In the genomic region with DNA sequence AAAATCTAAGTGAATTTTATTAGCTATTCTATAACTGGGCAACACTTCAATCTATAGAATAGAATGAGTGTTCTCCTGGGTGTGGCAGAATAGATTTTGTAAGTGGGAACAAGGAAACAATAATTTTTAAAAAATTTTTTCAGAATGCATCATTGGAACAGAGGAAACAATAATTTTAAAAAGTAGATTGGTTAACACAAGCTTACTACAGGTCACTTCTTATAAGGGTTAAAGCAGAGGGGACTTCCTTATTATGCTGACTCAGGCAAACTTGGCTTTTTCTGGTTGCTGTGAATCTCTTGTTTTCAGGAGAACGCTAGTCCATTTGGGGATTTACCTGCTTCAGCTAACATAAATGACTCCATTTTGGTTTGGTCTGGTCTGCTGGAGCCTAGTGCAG, we compare ENCODE assay signal across 17 cellular contexts. TPM values are rescaled to one million over a fixed set of nuclear protein-coding genes. Genes with fewer than 3 reads are reported as not detected.
DNase-seq lines count a peak whose midpoint lies in the region; ATAC-seq and TF ChIP-seq lines count a peak whose summit lies in the region.
"Had no signal": no experiment of that assay in that cellular context is flagged by ENCODE, and none has a peak within 500 bp of the region (broad histone marks: within the 10 kb centered on the region; RNA-seq: fewer than 3 reads in every experiment).

No MANE protein-coding gene starts in this region.

- no peak for ATAC-seq in IMR-90 (ENCODE audit: low read depth)
- ATAC-seq in RWPE2 (ENCODE audit: low read depth): peak; percentile 29; the same call in 1 of the 3 replicates
- ATAC-seq in activated naive CD4-positive, alpha-beta T cell treated with anti-CD3 and anti-CD28 coated beads, Interleukin-2, amount 50 U/mL, for 72 hours: no peak
- no peak for ATAC-seq in HG03442 (IDR thresholded peaks at IDR 0.05; ENCODE audit: unreplicated experiment)
- ATAC-seq: GM23338, HCT116 had no signal

- CTCF ChIA-PET in IMR-90 (lab: Yijun Ruan, JAX): interaction anchor here (1.5 kb wide), 1 partner anchor 10 kb away, joined by 5 read pairs; no protein-coding TSS in a partner anchor

- H2AK5ac ChIP-seq in IMR-90 (ENCODE audit: low read depth, low read length): no peak overlapping the region

- no peak overlapping the region for H3K23ac ChIP-seq in IMR-90 (ENCODE audit: low read depth, low read length)

- no peak overlapping the region for H4K5ac ChIP-seq in IMR-90 (ENCODE audit: low read depth, low read length)

- peaks cover 20 to 22% of the 10 kb centered on the region in 2 donors for H3K36me3 Mint-ChIP-seq in activated naive CD4-positive, alpha-beta T cell treated with anti-CD3 and anti-CD28 coated beads, Interleukin-2, amount 50 U/mL, for 72 hours

- BruUV-seq in IMR-90 (replicated peaks; lab: Mats Ljungman, UMichigan): no TSS peak

- H3K36me3 ChIP-seq in IMR-90 (ENCODE audit: control insufficient read depth, insufficient read depth, low read length) (no peaks in the 10 kb centered on the region), RWPE2 (ENCODE audit: low read depth) (no peaks in the 10 kb centered on the region), muscle layer of colon (ENCODE audit: insufficient read depth, low read length) (no peaks in the 10 kb centered on the region), transverse colon (no peaks in the 10 kb centered on the region), smooth muscle cell (ENCODE audit: low read depth) (no peaks in the 10 kb centered on the region)

- H2BK20ac ChIP-seq in IMR-90 (ENCODE audit: low read depth, low read length): no peak overlapping the region

- no peak overlapping the region for H3K4me2 ChIP-seq in IMR-90 (ENCODE audit: low read depth, low read length)
- no peak overlapping the region for H3K4me2 ChIP-seq in smooth muscle cell
- H3K4me2 ChIP-seq: GM23338 had no signal

- intact Hi-C loops in IMR-90 (cut with micrococcal nuclease): no loop called here
- intact Hi-C loops in transverse colon (cut with DNase I; ENCODE audit: low total_unique reads): no loop called here

- H3K9me1 ChIP-seq in IMR-90 (ENCODE audit: insufficient read depth, low read length): no peaks in the 10 kb centered on the region

- H3F3A ChIP-seq in smooth muscle cell (ENCODE audit: low read depth): no peaks in the 10 kb centered on the region

- no peak for TF ChIP-seq EP300 in transverse colon (IDR thresholded peaks at IDR 0.05; ENCODE audit: low read depth)

- H3K14ac ChIP-seq in IMR-90 (replicated peaks; ENCODE audit: low read depth, low read length): no peak overlapping the region

- H3K9ac ChIP-seq in IMR-90 (ENCODE audit: low read depth, low read length): no peak overlapping the region
- H3K9ac ChIP-seq in muscle layer of colon (ENCODE audit: low read length): no peak overlapping the region
- H3K9ac ChIP-seq in smooth muscle cell (ENCODE audit: low read depth): no peak overlapping the region

- no peaks in the 10 kb centered on the region for H3K79me2 ChIP-seq in smooth muscle cell (ENCODE audit: low read depth)

- no peak for TF ChIP-seq POLR2A in IMR-90 (IDR thresholded peaks at IDR 0.05; ENCODE audit: low read depth, low read length)
- TF ChIP-seq POLR2A in transverse colon (IDR thresholded peaks at IDR 0.05): no peak

- H2BK120ac ChIP-seq in IMR-90 (ENCODE audit: low read depth, low read length): no peak overlapping the region

- no peak overlapping the region for H3K27ac Mint-ChIP-seq in activated naive CD4-positive, alpha-beta T cell treated with anti-CD3 and anti-CD28 coated beads, Interleukin-2, amount 50 U/mL, for 72 hours
- H3K27ac Mint-ChIP-seq: CD4-positive, alpha-beta T cell; GM23338 had no signal

- no peak overlapping the region for H4K91ac ChIP-seq in IMR-90 (ENCODE audit: insufficient read depth, low read depth, low read length)

- TF ChIP-seq CTCF in IMR-90 (conservative IDR thresholded peaks at IDR 0.05; ENCODE audit: low read depth, low read length): no peak
- no peak for TF ChIP-seq CTCF in RWPE2 (IDR thresholded peaks at IDR 0.05; ENCODE audit: poor library complexity, severe bottlenecking)
- TF ChIP-seq CTCF in transverse colon (IDR thresholded peaks at IDR 0.05): no peak
- TF ChIP-seq CTCF in smooth muscle cell (IDR thresholded peaks at IDR 0.05; ENCODE audit: borderline replicate concordance, insufficient read depth, poor library complexity, severe bottlenecking): no peak

- H3K79me1 ChIP-seq in IMR-90 (ENCODE audit: low read depth in 1 of 2, low read length in 2 of 2): no peaks in the 10 kb centered on the region

- H2BK15ac ChIP-seq in IMR-90 (ENCODE audit: low read depth, low read length): no peak overlapping the region

- H2AK9ac ChIP-seq in IMR-90 (replicated peaks; ENCODE audit: low read depth, low read length, poor library complexity): no peak overlapping the region

- H3K9me3 Mint-ChIP-seq in activated naive CD4-positive, alpha-beta T cell treated with anti-CD3 and anti-CD28 coated beads, Interleukin-2, amount 50 U/mL, for 72 hours: peaks cover 13% of the 10 kb centered on the region in 2 donors

- no peak overlapping the region for H3K56ac ChIP-seq in IMR-90 (ENCODE audit: extremely low read depth, insufficient read depth, low read length)

- DNase-seq in IMR-90 (no peak), RWPE2 (ENCODE audit: low spot score) (no peak), transverse colon (no peak), smooth muscle cell (lab: John Stamatoyannopoulos, UW; ENCODE audit: unreplicated experiment) (no peak), mucosa of gallbladder (ENCODE audit: low spot score) (no peak)
- no peak for DNase-seq in activated naive CD4-positive, alpha-beta T cell treated with anti-CD3 and anti-CD28 coated beads, Interleukin-2, amount 50 U/mL, for 72 hours (ENCODE audit: low spot score in 2 of 2)
- DNase-seq: AML-193; Caco-2; CD4-positive, alpha-beta T cell; H7; KBM-7 had no signal

- no peak for TF ChIP-seq RAD21 in IMR-90 (IDR thresholded peaks at IDR 0.05; ENCODE audit: low read length)

- H3K4me1 ChIP-seq in IMR-90 (ENCODE audit: control insufficient read depth, insufficient read depth, low read length) (no peaks in the 10 kb centered on the region), RWPE2 (ENCODE audit: insufficient read depth, poor library complexity, severe bottlenecking) (peaks cover 15% of the 10 kb centered on the region), muscle layer of colon (ENCODE audit: insufficient read depth, low read length) (peaks cover 26% of the 10 kb centered on the region), transverse colon (no peaks in the 10 kb centered on the region), smooth muscle cell (ENCODE audit: low read depth) (no peaks in the 10 kb centered on the region)
- H3K4me1 ChIP-seq: Caco-2 had no signal

- dilution Hi-C loops in IMR-90 (cut with HindIII; ENCODE audit: low sequenced_read_pairs, unreplicated experiment): no loop called here

- H3K4me3 ChIP-seq in IMR-90 (ENCODE audit: insufficient read depth, low read depth, low read length) (no peak overlapping the region), RWPE2 (ENCODE audit: severe bottlenecking) (no peak overlapping the region), muscle layer of colon (ENCODE audit: low read depth in 1 of 2, low read length in 2 of 2) (no peak overlapping the region), transverse colon (no peak overlapping the region), smooth muscle cell (no peak overlapping the region)
- H3K4me3 ChIP-seq: GM23338 had no signal

- no peak overlapping the region for H3K4ac ChIP-seq in IMR-90 (ENCODE audit: low read depth, low read length)

- in situ Hi-C loops in IMR-90 (cut with MboI; ENCODE audit: low sequenced_read_pairs) (no loop called here), transverse colon (cut with MboI; ENCODE audit: low pct_ligation_motif_present in 1 of 4, low pct_unique_long_range_greater_than_20kb in 1 of 4, low sequenced_read_pairs in 3 of 4) (no loop called here)

- H4K20me1 ChIP-seq in IMR-90 (ENCODE audit: insufficient read depth, low read length) (no peaks in the 10 kb centered on the region), smooth muscle cell (ENCODE audit: low read depth) (no peaks in the 10 kb centered on the region)

- H2AFZ ChIP-seq in IMR-90 (replicated peaks; ENCODE audit: low read length, poor library complexity): no peak overlapping the region
- H2AFZ ChIP-seq in smooth muscle cell (ENCODE audit: low read depth): no peak overlapping the region
- H2AFZ ChIP-seq: GM23338 had no signal

- H3K27me3 ChIP-seq in IMR-90 (ENCODE audit: control insufficient read depth, insufficient read depth, low read length) (no peaks in the 10 kb centered on the region), RWPE2 (ENCODE audit: insufficient read depth, poor library complexity, severe bottlenecking) (no peaks in the 10 kb centered on the region), muscle layer of colon (ENCODE audit: control insufficient read depth in 1 of 2, insufficient read depth in 2 of 2, low read length in 2 of 2) (no peaks in the 10 kb centered on the region), transverse colon (no peaks in the 10 kb centered on the region), smooth muscle cell (ENCODE audit: low read depth) (no peaks in the 10 kb centered on the region)

- H3K27ac ChIP-seq in IMR-90 (ENCODE audit: insufficient read depth, low read length) (no peak overlapping the region), RWPE2 (ENCODE audit: poor library complexity, severe bottlenecking) (peak overlapping the region; percentile 11), muscle layer of colon (ENCODE audit: low read depth, low read length) (peak overlapping the region; percentile 23), transverse colon (peak overlapping the region in 3 of 4 donors; percentile 43 to 74 (median 57)), smooth muscle cell (ENCODE audit: low read depth) (no peak overlapping the region)
- H3K27ac ChIP-seq: C4-2B had no signal

- no peak overlapping the region for H2BK5ac ChIP-seq in IMR-90 (ENCODE audit: low read depth, low read length, poor library complexity, severe bottlenecking)

- H3K9me3 ChIP-seq in IMR-90 (ENCODE audit: control insufficient read depth, insufficient read depth, low read length) (peaks cover 6% of the 10 kb centered on the region), RWPE2 (ENCODE audit: severe bottlenecking) (no peaks in the 10 kb centered on the region), muscle layer of colon (ENCODE audit: low read length) (no peaks in the 10 kb centered on the region), transverse colon (peaks cover 0 to 10% of the 10 kb centered on the region in 2 donors), smooth muscle cell (replicated peaks; ENCODE audit: low read depth) (no peaks in the 10 kb centered on the region)
- H3K9me3 ChIP-seq: Caco-2 had no signal

- WGBS in IMR-90 (ENCODE audit: extremely low coverage in 2 of 2, insufficient read length in 1 of 2), 2 experiments: no CpG with 5 or more reads among the region's 1 CpG
- 67 to 86% methylated on average over 1 of the region's 1 CpG for WGBS in transverse colon (ENCODE audit: low coverage in 1 of 2), 2 donors
- WGBS in smooth muscle cell (ENCODE audit: low lambda C conversion rate): 50% methylated on average over 1 of the region's 1 CpG

- no peak overlapping the region for H4K8ac ChIP-seq in IMR-90 (ENCODE audit: low read depth in 2 of 2, low read length in 2 of 2)

- POLR2A ChIA-PET in IMR-90 (lab: Charles Lee; ENCODE audit: unreplicated experiment): no interaction called here

- no peak overlapping the region for H3K18ac ChIP-seq in IMR-90 (ENCODE audit: low read depth, low read length)

RNA-seq across cellular contexts. Expression of gene HOPX, which starts 52.5 kb away (rescaled TPM):
- 1.3 and 1.7 TPM in 2 replicates for total RNA-seq in IMR-90 (2012; rRNA removed)
- 1.7 and 2.0 TPM in 2 replicates for polyA plus RNA-seq in IMR-90 (2012; rRNA removed)
- polyA plus RNA-seq in IMR-90 (2012; cell fraction: cytosol; rRNA removed): 1.2 and 1.5 TPM in 2 replicates
- polyA plus RNA-seq in IMR-90 (2012; cell fraction: nucleus; rRNA removed; ENCODE audit: low replicate concordance): 0.47 and 0.64 TPM in 2 replicates
- total RNA-seq in transverse colon: 10 to 100 TPM in 1 of 4 donors, 1 to 10 TPM in 3; 2.6 to 27.5 (median 7.7) TPM
- 10 to 100 TPM; 21.0 to 33.5 TPM for total RNA-seq in activated naive CD4-positive, alpha-beta T cell treated with anti-CD3 and anti-CD28 coated beads, Interleukin-2, amount 50 U/mL, for 72 hours
- 86.9 and 142 TPM in 2 replicates for total RNA-seq in smooth muscle cell
- 66.0 and 111 TPM in 2 replicates for polyA plus RNA-seq in smooth muscle cell
- total RNA-seq in mucosa of gallbladder: 27.6 TPM
- total RNA-seq: Caco-2, GM23338, H7 had no signal
- polyA plus RNA-seq: BJ, GM23338 had no signal

Comparison
In these comparisons a context has a peak if more than half of its experiments do, and no peak if none do; other contexts are left out.
1. H3K27ac ChIP-seq: peak in RWPE2 (single experiment), muscle layer of colon (single experiment) and transverse colon (3 of 4); none in IMR-90 (single experiment) and smooth muscle cell (single experiment).